ENCODE assay signal across 8 cellular contexts in the genomic region with DNA sequence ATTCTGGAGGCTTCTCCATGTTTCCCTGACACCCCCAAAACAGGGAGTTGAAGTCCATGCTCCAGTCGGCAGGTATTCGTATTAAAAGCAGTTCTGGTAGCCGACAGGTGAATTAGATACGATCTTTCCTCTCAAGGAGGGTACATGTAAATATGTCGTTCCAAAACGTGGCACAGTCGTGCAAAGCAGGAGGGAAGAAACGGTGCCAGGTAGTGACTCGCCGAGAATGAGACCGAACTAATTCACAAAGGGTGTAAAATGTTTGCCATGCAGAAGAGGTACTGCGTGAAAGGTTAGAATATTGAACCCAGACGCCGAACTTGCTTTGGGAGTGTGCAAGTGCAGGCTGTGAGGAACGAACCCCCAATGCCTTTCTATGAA. TPM values are rescaled to one million over a fixed set of nuclear protein-coding genes. Genes with fewer than 3 reads are reported as not detected.
DNase-seq lines count a peak whose midpoint lies in the region; ATAC-seq and TF ChIP-seq lines count a peak whose summit lies in the region.

No MANE protein-coding gene starts in this region.

- H3K27me3 ChIP-seq in esophagus squamous epithelium, result no peaks in the 10 kb centered on the region
- H3K27me3 ChIP-seq in trophoblast cell (ENCODE audit: insufficient read depth, low read length), result no peaks in the 10 kb centered on the region

- no peak overlapping the region for H2BK12ac ChIP-seq in trophoblast cell (ENCODE audit: low read length)

- H4K8ac ChIP-seq in trophoblast cell (ENCODE audit: low read depth, low read length), result peak overlapping the region; percentile 100

- H4K12ac ChIP-seq in trophoblast cell (ENCODE audit: low read depth, low read length), result peak overlapping the region; percentile 93

- TF ChIP-seq CTCF in esophagus squamous epithelium (IDR thresholded peaks at IDR 0.05), result no peak

- H2BK120ac ChIP-seq in trophoblast cell (ENCODE audit: insufficient read depth, low read length, poor library complexity), result peak overlapping the region; percentile 92

- peaks cover 0 to 40% (median 4%) of the 10 kb centered on the region in 3 donors for H3K36me3 ChIP-seq in esophagus squamous epithelium
- H3K36me3 ChIP-seq in trophoblast cell (ENCODE audit: control insufficient read depth in 1 of 2, insufficient read depth in 2 of 2, low read length in 2 of 2), result peaks cover 0 to 9% of the 10 kb centered on the region in 2 experiments

- H3K9me3 ChIP-seq in esophagus squamous epithelium (no peaks in the 10 kb centered on the region), trophoblast cell (ENCODE audit: insufficient read depth, low read depth, low read length) (no peaks in the 10 kb centered on the region)

- intact Hi-C loops in esophagus squamous epithelium (cut with DNase I), result no loop called here

- H3K79me1 ChIP-seq in trophoblast cell (ENCODE audit: low read length), result peaks cover 9% of the 10 kb centered on the region

- DNase-seq in RKO (ENCODE audit: low spot score), result peak; percentile 20
- no peak for DNase-seq in esophagus squamous epithelium (lab: John Stamatoyannopoulos, UW)
- DNase-seq in trophoblast cell, result no peak
- no peak for DNase-seq in AG08395 (ENCODE audit: low spot score)
- no peak for DNase-seq in SKM-1 treated with dmso at 0.1 percent for 144 hours (lab: John Stamatoyannopoulos, UW; ENCODE audit: unreplicated experiment)
- DNase-seq in NK-92 (lab: John Stamatoyannopoulos, UW; ENCODE audit: unreplicated experiment), result no peak
- DNase-seq in NCI-H2171 (lab: John Stamatoyannopoulos, UW), result no peak

- H3K4me2 ChIP-seq in trophoblast cell (ENCODE audit: low read length), result peak overlapping the region; percentile 79

- H3K79me2 ChIP-seq in trophoblast cell (ENCODE audit: control insufficient read depth, insufficient read depth, low read length, poor library complexity), result peaks cover 13% of the 10 kb centered on the region

- no peak for TF ChIP-seq POLR2A in esophagus squamous epithelium (IDR thresholded peaks at IDR 0.05)

- peak overlapping the region; percentile 29 for H3K18ac ChIP-seq in trophoblast cell (ENCODE audit: low read length)

- 0 to 1% methylated on average over 12 to 14 of the region's 15 CpGs for WGBS in esophagus squamous epithelium, 2 donors
- WGBS in trophoblast cell (ENCODE audit: extremely low coverage, insufficient coverage, insufficient read length), result no CpG with 5 or more reads among the region's 15 CpGs

- H3K4me3 ChIP-seq in esophagus squamous epithelium (peak overlapping the region; percentile 81 to 96 (median 84)), trophoblast cell (ENCODE audit: low read depth, low read length) (peak overlapping the region; percentile 95)

- H3K14ac ChIP-seq in trophoblast cell (ENCODE audit: low read length), result peak overlapping the region; percentile 96

- H3K4me1 ChIP-seq in esophagus squamous epithelium (peaks cover 6 to 26% (median 7%) of the 10 kb centered on the region in 3 donors), trophoblast cell (ENCODE audit: control insufficient read depth in 1 of 2, insufficient read depth in 2 of 2, low read length in 2 of 2) (peaks cover 0 to 3% of the 10 kb centered on the region in 2 experiments)

- H3K9ac ChIP-seq in trophoblast cell (ENCODE audit: low read length), result peak overlapping the region; percentile 96

- peak; percentile 6 for ATAC-seq in GM21528 (IDR thresholded peaks at IDR 0.05; ENCODE audit: low FRiP score, unreplicated experiment)

- peak overlapping the region; percentile 89 to 93 (median 90) for H3K27ac ChIP-seq in esophagus squamous epithelium
- H3K27ac ChIP-seq in trophoblast cell (ENCODE audit: low read depth, low read length), result peak overlapping the region; percentile 72

- peak overlapping the region; percentile 92 for H4K91ac ChIP-seq in trophoblast cell (ENCODE audit: low read depth, low read length)

- H3K4ac ChIP-seq in trophoblast cell (ENCODE audit: low read depth, low read length), result peak overlapping the region; percentile 98

- H2AK5ac ChIP-seq in trophoblast cell (ENCODE audit: low read length), result no peak overlapping the region

- H3K23ac ChIP-seq in trophoblast cell (ENCODE audit: low read length), result no peak overlapping the region

- no peak overlapping the region for H2BK5ac ChIP-seq in trophoblast cell (ENCODE audit: low read depth, low read length, poor library complexity)

- peak overlapping the region; percentile 99 for H2AFZ ChIP-seq in trophoblast cell (ENCODE audit: insufficient read depth, low read length, poor library complexity)

RNA-seq across cellular contexts. Expression of a gene that starts 0.5 kb away (rescaled TPM):
- total RNA-seq in esophagus squamous epithelium, result 10 to 100 TPM in 3 of 4 donors, 1 to 10 TPM in 1; 4.3 to 21.2 (median 15.6) TPM
- 16.4 and 16.7 TPM in 2 replicates for polyA plus RNA-seq in trophoblast cell (2013)

RNA-seq across cellular contexts. Expression of a gene that starts 37.0 kb away (rescaled TPM):
- not detected for total RNA-seq in esophagus squamous epithelium
- polyA plus RNA-seq in trophoblast cell (2013), result not detected in 2 replicates

RNA-seq across cellular contexts. Expression of a gene that starts 55.6 kb away (rescaled TPM):
- under 1 TPM in 1 of 4 donors, not detected in 3; 0.19 TPM for total RNA-seq in esophagus squamous epithelium
- 0.03 TPM in 1 of 2 replicates, not detected in the other for polyA plus RNA-seq in trophoblast cell (2013)
